In genomic region chr1:8706995-8707396, GRCh38 we compare ENCODE assay signal across 10 cellular contexts.
DNase-seq lines count a peak whose midpoint lies in the region; ATAC-seq and FAIRE-seq lines count a peak whose summit lies in the region.
"Had no signal": no experiment of that assay in that cellular context is flagged by ENCODE, and none has a peak within 500 bp of the region (broad histone marks: within the 10 kb centered on the region; RNA-seq: fewer than 3 reads in every experiment).

No MANE protein-coding gene starts in this region.

- peak; percentile 55 for FAIRE-seq in GM19239 (lab: Jason Lieb, UNC)

- H3K4me3 ChIP-seq in neuronal stem cell (ENCODE audit: low read length in 2 of 2): no peak overlapping the region

- H4K91ac ChIP-seq in neuronal stem cell (ENCODE audit: low read depth, low read length, poor library complexity): no peak overlapping the region

- no peaks in the 10 kb centered on the region for H3K27me3 ChIP-seq in neuronal stem cell (ENCODE audit: control insufficient read depth in 3 of 3, insufficient read depth in 3 of 3, low read depth in 1 of 3, low read length in 3 of 3)

- peak overlapping the region; percentile 32 for H3K27ac ChIP-seq in cingulate gyrus (ENCODE audit: low read depth, low read length)
- peak overlapping the region; percentile 68 for H3K27ac ChIP-seq in neuronal stem cell (replicated peaks; ENCODE audit: low read length)

- H3K9me3 ChIP-seq in neuronal stem cell (replicated peaks in 1 of 2; ENCODE audit: control insufficient read depth in 2 of 2, insufficient read depth in 1 of 2, low read depth in 1 of 2, low read length in 2 of 2): peaks cover 0 to 3% of the 10 kb centered on the region in 2 donors

- H3K36me3 ChIP-seq in neuronal stem cell (replicated peaks in 1 of 2; ENCODE audit: control insufficient read depth in 2 of 2, insufficient read depth in 2 of 2, low read length in 2 of 2): no peaks in the 10 kb centered on the region

- H2BK5ac ChIP-seq in neuronal stem cell (ENCODE audit: low read length): no peak overlapping the region

- peaks cover 11 to 46% of the 10 kb centered on the region in 2 donors for H3K4me1 ChIP-seq in neuronal stem cell (ENCODE audit: control insufficient read depth in 2 of 2, insufficient read depth in 1 of 2, low read depth in 1 of 2, low read length in 2 of 2)

- H3K23ac ChIP-seq in neuronal stem cell (ENCODE audit: low read depth, low read length, poor library complexity): no peak overlapping the region

- no peak overlapping the region for H3K18ac ChIP-seq in neuronal stem cell (ENCODE audit: low read length)

- no peak overlapping the region for H3K9ac ChIP-seq in neuronal stem cell (ENCODE audit: low read depth, low read length, poor library complexity)

- no peak overlapping the region for H3K4ac ChIP-seq in neuronal stem cell (ENCODE audit: low read length)

- H2BK120ac ChIP-seq in neuronal stem cell (ENCODE audit: low read depth, low read length): no peak overlapping the region

- H4K8ac ChIP-seq in neuronal stem cell (ENCODE audit: low read depth, low read length): no peak overlapping the region

- no CpG with 5 or more reads among the region's 3 CpGs for WGBS in neuronal stem cell (ENCODE audit: extremely low coverage in 2 of 2, insufficient read length in 2 of 2, insufficient replicate concordance in 1 of 2), 2 donors

- DNase-seq in GM19239 (ENCODE audit: insufficient read length, low spot score) (no peak), NCI-H2196 (lab: John Stamatoyannopoulos, UW; ENCODE audit: unreplicated experiment) (peak; percentile 79), neuronal stem cell (ENCODE audit: low spot score) (peak; percentile 75), EL (no peak)
- DNase-seq in NK-92 treated with Interleukin-12 subunit alpha and Interleukin-12 subunit beta, amount 100 ng/mL, for 24 hours (lab: John Stamatoyannopoulos, UW): no peak
- DNase-seq: activated CD4-positive, CD25-positive, alpha-beta regulatory T cell; GOT3 had no signal

- no peak overlapping the region for H2AFZ ChIP-seq in neuronal stem cell (ENCODE audit: low read length)

- no peaks in the 10 kb centered on the region for H3K79me1 ChIP-seq in neuronal stem cell (ENCODE audit: low read depth, low read length)

- no peak overlapping the region for H3K4me2 ChIP-seq in neuronal stem cell (ENCODE audit: insufficient read depth, low read length, poor library complexity, severe bottlenecking)

- no peak overlapping the region for H2BK15ac ChIP-seq in neuronal stem cell (ENCODE audit: low read length)

- no peak overlapping the region for H2BK12ac ChIP-seq in neuronal stem cell (ENCODE audit: low read length)

- H3K14ac ChIP-seq in neuronal stem cell (ENCODE audit: low read length): no peak overlapping the region

- no peak for ATAC-seq in GM19467 (IDR thresholded peaks at IDR 0.05; ENCODE audit: unreplicated experiment)
- no peak for ATAC-seq in GM18520 (IDR thresholded peaks at IDR 0.05; ENCODE audit: unreplicated experiment)

- no peak overlapping the region for H2AK5ac ChIP-seq in neuronal stem cell (ENCODE audit: low read depth, low read length)

Comparison
In these comparisons a context has a peak if more than half of its experiments do, and no peak if none do; other contexts are left out.
1. DNase-seq: peak in NCI-H2196 (single experiment) and neuronal stem cell (single experiment); none in GM19239 (single experiment), NK-92 treated with Interleukin-12 subunit alpha and Interleukin-12 subunit beta, amount 100 ng/mL, for 24 hours (single experiment) and EL (single experiment).